Comparison of ENCODE assay signal across 39 cellular contexts in the genomic region with DNA sequence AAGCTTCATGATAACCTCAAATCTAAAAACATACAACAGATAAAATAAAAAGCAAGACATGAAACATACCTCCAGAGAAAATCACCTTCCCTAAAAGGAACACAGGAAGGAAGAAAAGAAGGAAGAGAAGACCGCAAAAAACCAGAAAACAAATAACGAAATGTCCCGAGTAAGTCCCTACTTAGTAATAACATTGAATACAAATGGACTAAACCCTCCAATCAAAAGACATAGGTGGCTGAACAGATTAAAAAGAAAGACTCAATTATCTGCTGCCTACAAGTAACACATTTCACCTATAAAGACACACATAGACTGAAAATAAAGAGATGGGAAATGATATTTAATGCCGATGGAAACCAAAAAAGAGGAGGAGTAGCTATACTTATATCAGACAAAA. TPM values are rescaled to one million over a fixed set of nuclear protein-coding genes. Genes with fewer than 3 reads are reported as not detected.
"Had no signal": no experiment of that assay in that cellular context is flagged by ENCODE, and none has a peak within 500 bp of the region (broad histone marks: within the 10 kb centered on the region; RNA-seq: fewer than 3 reads in every experiment).

No MANE protein-coding gene starts in this region.

- H3K9me3 ChIP-seq: adrenal gland, body of pancreas had no signal

- H3K4me1 ChIP-seq: adrenal gland, ascending aorta, body of pancreas, breast epithelium had no signal

- H3K27ac ChIP-seq: adrenal gland, ascending aorta, body of pancreas, brain microvascular endothelial cell, breast epithelium, cardiac muscle cell had no signal

- ATAC-seq: activated naive CD4-positive, alpha-beta T cell treated with anti-CD3 and anti-CD28 coated beads, Interleukin-2, amount 50 U/mL, for 72 hours; activated naive CD8-positive, alpha-beta T cell treated with anti-CD3 and anti-CD28 coated beads, Interleukin-2, amount 50 U/mL, for 24 hours; activated T-cell treated with anti-CD3 and anti-CD28 coated beads, Interleukin-2, amount 50 U/mL, for 4 hours; activated T-cell treated with anti-CD3 and anti-CD28 coated beads, Interleukin-2, amount 50 U/mL, for 72 hours; activated T-helper 17 cell treated with anti-CD3 and anti-CD28 coated beads, Interleukin-2, amount 50 U/mL, for 72 hours; body of pancreas had no signal

- FAIRE-seq: astrocyte, bronchial epithelial cell had no signal

- H3K36me3 ChIP-seq: adrenal gland, ascending aorta, brain microvascular endothelial cell, breast epithelium, cardiac muscle cell had no signal

- H3K4me3 ChIP-seq: adrenal gland, ascending aorta, body of pancreas, breast epithelium, cardiac muscle cell had no signal

- H3K27me3 ChIP-seq: adrenal gland, ascending aorta, body of pancreas had no signal

- DNase-seq: activated effector memory CD4-positive, alpha-beta T cell treated with anti-CD3 and anti-CD28 coated beads, Interleukin-2, amount 50 U/mL, for 16 hours; activated effector memory CD4-positive, alpha-beta T cell treated with Interleukin-2 at 50 U/mL for 16 hours; activated gamma-delta T cell; activated gamma-delta T cell treated with Interleukin-2 at 50 U/mL for 16 hours; activated naive CD4-positive, alpha-beta T cell; activated naive CD4-positive, alpha-beta T cell treated with anti-CD3 and anti-CD28 coated beads for 36 hours; activated naive CD4-positive, alpha-beta T cell treated with anti-CD3 and anti-CD28 coated beads, Interleukin-2, amount 10 ng/mL, durations not matched to agents 7 days and 5 days; activated naive CD4-positive, alpha-beta T cell treated with anti-CD3 and anti-CD28 coated beads, Interleukin-2, amount 50 U/mL, for 16 hours; activated naive CD4-positive, alpha-beta T cell treated with Interleukin-2 at 50 U/mL for 16 hours; activated naive CD8-positive, alpha-beta T cell treated with anti-CD3 and anti-CD28 coated beads for 36 hours; activated naive CD8-positive, alpha-beta T cell treated with anti-CD3 and anti-CD28 coated beads, Interleukin-2, amount 10 ng/mL, durations not matched to agents 7 days and 5 days; activated naive CD8-positive, alpha-beta T cell treated with anti-CD3 and anti-CD28 coated beads, Interleukin-2, amount 50 U/mL, for 24 hours; activated T-cell treated with anti-CD3 and anti-CD28 coated beads, Interleukin-2, amount 50 U/mL, for 24 hours; activated T-cell treated with anti-CD3 and anti-CD28 coated beads, Interleukin-2, amount 50 U/mL, for 4 hours; activated T-cell treated with anti-CD3 and anti-CD28 coated beads, Interleukin-2, amount 50 U/mL, for 48 hours; activated T-cell treated with anti-CD3 and anti-CD28 coated beads, Interleukin-2, amount 50 U/mL, for 72 hours; adrenal gland; amniotic stem cell; amygdala; anterior cingulate cortex; aorta; body of pancreas; brain microvascular endothelial cell; caudate nucleus; central memory CD4-positive, alpha-beta T cell; cerebellar nuclear complex had no signal

RNA-seq across cellular contexts. Expression of gene FBXO39, which starts 6.2 kb away (rescaled TPM):
- total RNA-seq: activated naive CD4-positive, alpha-beta T cell treated with anti-CD3 and anti-CD28 coated beads for 36 hours; activated naive CD8-positive, alpha-beta T cell treated with anti-CD3 and anti-CD28 coated beads for 36 hours; activated T-cell treated with anti-CD3 and anti-CD28 coated beads, Interleukin-2, amount 50 U/mL, for 4 hours; activated T-helper 1 cell treated with anti-CD3 and anti-CD28 coated beads, Interleukin-12 subunit alpha, Interleukin-12 subunit beta, Interleukin-2, Interleukin-4 antibody, amounts not matched to agents 30 ng/mL and 10 ng/mL and 1 ng/mL, durations not matched to agents 14 hours and 24 hours and 36 hours; activated T-helper 2 cell treated with anti-CD3 and anti-CD28 coated beads, Interferon-gamma antibody, Interleukin-2, Interleukin-4, amounts not matched to agents 10 μg/mL and 5 μg/mL and 100 μg/mL, durations not matched to agents 14 hours and 24 hours and 36 hours; ascending aorta; body of pancreas; bronchial epithelial cell; cardiac muscle cell; cardiac septum; cerebellum; chondrocyte had no signal
- polyA plus RNA-seq: cardiac muscle cell had no signal

RNA-seq across cellular contexts. Expression of gene XAF1, which starts 26.4 kb away (rescaled TPM):
- total RNA-seq: cardiac muscle cell had no signal
- polyA plus RNA-seq: cardiac muscle cell had no signal

RNA-seq across cellular contexts. Expression of gene TEKT1, which starts 49.3 kb away (rescaled TPM):
- total RNA-seq: activated naive CD4-positive, alpha-beta T cell treated with anti-CD3 and anti-CD28 coated beads for 36 hours; activated naive CD4-positive, alpha-beta T cell treated with anti-CD3 and anti-CD28 coated beads, Interleukin-2, amount 50 U/mL, for 72 hours; activated naive CD8-positive, alpha-beta T cell treated with anti-CD3 and anti-CD28 coated beads for 36 hours; activated naive CD8-positive, alpha-beta T cell treated with anti-CD3 and anti-CD28 coated beads, Interleukin-2, amount 10 ng/mL, durations not matched to agents 7 days and 5 days; activated T-cell treated with anti-CD3 and anti-CD28 coated beads, Interleukin-2, amount 50 U/mL, for 4 hours; activated T-cell treated with anti-CD3 and anti-CD28 coated beads, Interleukin-2, amount 50 U/mL, for 72 hours; activated T-helper 1 cell treated with anti-CD3 and anti-CD28 coated beads, Interleukin-12 subunit alpha, Interleukin-12 subunit beta, Interleukin-2, Interleukin-4 antibody, amounts not matched to agents 30 ng/mL and 10 ng/mL and 1 ng/mL, durations not matched to agents 14 hours and 24 hours and 36 hours; activated T-helper 17 cell treated with anti-CD3 and anti-CD28 coated beads, Interleukin-2, amount 50 U/mL, for 72 hours; activated T-helper 2 cell treated with anti-CD3 and anti-CD28 coated beads, Interferon-gamma antibody, Interleukin-2, Interleukin-4, amounts not matched to agents 10 μg/mL and 5 μg/mL and 100 μg/mL, durations not matched to agents 14 hours and 24 hours and 36 hours; aorta; ascending aorta; astrocyte; body of pancreas; breast epithelium; bronchial epithelial cell; cardiac muscle cell; cardiac septum; chondrocyte had no signal
- polyA plus RNA-seq: adipose tissue, aorta, cardiac muscle cell had no signal
